In genomic region chr2:158457092-158457825, GRCh38 we compare ENCODE assay signal across 8 cellular contexts. TPM values are rescaled to one million over a fixed set of nuclear protein-coding genes. Genes with fewer than 3 reads are reported as not detected.
A peak's percentile ranks its signal among the peaks of the same experiment; 100 is the strongest.
DNase-seq lines count a peak whose midpoint lies in the region; ATAC-seq lines count a peak whose summit lies in the region.

No MANE protein-coding gene starts in this region.

- DNase-seq in SIG-M5 treated with dmso at 0.1 percent for 504 hours (lab: John Stamatoyannopoulos, UW; ENCODE audit: unreplicated experiment), result peak; percentile 69
- DNase-seq in SIG-M5 (lab: John Stamatoyannopoulos, UW), result no peak
- DNase-seq in NCI-H2227 (lab: John Stamatoyannopoulos, UW; ENCODE audit: unreplicated experiment), result peak; percentile 77
- peak; percentile 21 to 30 for DNase-seq in activated CD4-positive, alpha-beta T cell treated with anti-CD3 and anti-CD28 coated beads, Interleukin-2, amount 50 U/mL, for 24 hours (ENCODE audit: low read depth in 1 of 2, low spot score in 1 of 2)
- DNase-seq in ecto neural progenitor cell (ENCODE audit: low spot score), result peak; percentile 79
- DNase-seq in lung microvascular endothelial cell (ENCODE audit: low read depth in 2 of 2), result peak; percentile 67 to 79
- DNase-seq in stimulated activated CD4-positive, alpha-beta T cell treated with anti-CD3 and anti-CD28 coated beads, TNF-alpha, amount 100 ng/mL, for 4 hours (ENCODE audit: low read depth in 3 of 3), result peak; percentile 12 to 28 (median 27)

- ATAC-seq in HG02981 (IDR thresholded peaks at IDR 0.05; ENCODE audit: unreplicated experiment), result peak; percentile 26

RNA-seq across cellular contexts. Expression of gene PKP4, which starts 0.5 kb away (rescaled TPM):
- total RNA-seq in lung microvascular endothelial cell, result 27.9 and 43.7 TPM in 2 replicates

RNA-seq across cellular contexts. Expression of gene CCDC148, which starts 0.7 kb away (rescaled TPM):
- 0.20 and 0.22 TPM in 2 replicates for total RNA-seq in lung microvascular endothelial cell
